15 cellular contexts compared by ENCODE assay signal in genomic region chr15:91101356-91101920, GRCh38. TPM values are rescaled to one million over a fixed set of nuclear protein-coding genes. Genes with fewer than 3 reads are reported as not detected.
DNase-seq lines count a peak whose midpoint lies in the region; ATAC-seq and TF ChIP-seq lines count a peak whose summit lies in the region.
"Had no signal": no experiment of that assay in that cellular context is flagged by ENCODE, and none has a peak within 500 bp of the region (broad histone marks: within the 10 kb centered on the region; RNA-seq: fewer than 3 reads in every experiment).

No MANE protein-coding gene starts in this region.

- no peaks in the 10 kb centered on the region for H3F3A ChIP-seq in MM.1S (ENCODE audit: insufficient read depth, low read length)

- no peak for DNase-seq in activated naive CD8-positive, alpha-beta T cell treated with anti-CD3 and anti-CD28 coated beads, Interleukin-2, amount 10 ng/mL, durations not matched to agents 7 days and 5 days
- no peak for DNase-seq in activated naive CD8-positive, alpha-beta T cell treated with anti-CD3 and anti-CD28 coated beads, Interleukin-2, amount 50 U/mL, for 24 hours
- DNase-seq in MM.1S = no peak
- DNase-seq in epithelial cell of esophagus (ENCODE audit: low read depth) = peak; percentile 13
- no peak for DNase-seq in DMS153 (lab: John Stamatoyannopoulos, UW)
- DNase-seq in germinal center (ENCODE audit: low spot score) = no peak
- DNase-seq in SW480 (ENCODE audit: low spot score) = no peak
- DNase-seq: activated T-cell treated with anti-CD3 and anti-CD28 coated beads, Interleukin-2, amount 50 U/mL, for 1 hour; AML-193; NCI-H2029 treated with DMSO at 0.1 percent for 48 hours; SW 1271 had no signal

- H3K4me3 Mint-ChIP-seq in activated naive CD8-positive, alpha-beta T cell treated with anti-CD3 and anti-CD28 coated beads, Interleukin-2, amount 10 ng/mL, durations not matched to agents 7 days and 5 days = peak overlapping the region; percentile 88
- no peak overlapping the region for H3K4me3 Mint-ChIP-seq in activated naive CD8-positive, alpha-beta T cell treated with anti-CD3 and anti-CD28 coated beads, Interleukin-2, amount 50 U/mL, for 24 hours

- no peak overlapping the region for H3K4me3 ChIP-seq in MM.1S (ENCODE audit: low read length)
- no peak overlapping the region for H3K4me3 ChIP-seq in epithelial cell of esophagus (ENCODE audit: low read length)
- H3K4me3 ChIP-seq in subcutaneous abdominal adipose tissue (ENCODE audit: low read depth in 1 of 5, low read length in 5 of 5) = peak overlapping the region in 4 of 5 donors; percentile 58 to 77 (median 67)

- peaks cover 76% of the 10 kb centered on the region for H3K27me3 Mint-ChIP-seq in activated naive CD8-positive, alpha-beta T cell treated with anti-CD3 and anti-CD28 coated beads, Interleukin-2, amount 10 ng/mL, durations not matched to agents 7 days and 5 days
- peaks cover 81% of the 10 kb centered on the region for H3K27me3 Mint-ChIP-seq in activated naive CD8-positive, alpha-beta T cell treated with anti-CD3 and anti-CD28 coated beads, Interleukin-2, amount 50 U/mL, for 24 hours

- no peaks in the 10 kb centered on the region for H3K9me2 ChIP-seq in MM.1S (replicated peaks; ENCODE audit: insufficient read depth, low read length)

- no peaks in the 10 kb centered on the region for H4K20me1 ChIP-seq in MM.1S (ENCODE audit: insufficient read depth, low read length)

- H3K36me3 ChIP-seq in MM.1S (replicated peaks; ENCODE audit: insufficient read depth, low read length) = no peaks in the 10 kb centered on the region
- H3K36me3 ChIP-seq in subcutaneous abdominal adipose tissue (ENCODE audit: control insufficient read depth in 5 of 5, insufficient read depth in 5 of 5, low read length in 5 of 5) = no peaks in the 10 kb centered on the region
- H3K36me3 ChIP-seq: vagina had no signal

- no peak overlapping the region for H3K27ac Mint-ChIP-seq in activated naive CD8-positive, alpha-beta T cell treated with anti-CD3 and anti-CD28 coated beads, Interleukin-2, amount 10 ng/mL, durations not matched to agents 7 days and 5 days
- H3K27ac Mint-ChIP-seq in activated naive CD8-positive, alpha-beta T cell treated with anti-CD3 and anti-CD28 coated beads, Interleukin-2, amount 50 U/mL, for 24 hours = no peak overlapping the region

- no peak for ATAC-seq in activated naive CD8-positive, alpha-beta T cell treated with anti-CD3 and anti-CD28 coated beads, Interleukin-2, amount 10 ng/mL, durations not matched to agents 7 days and 5 days (ENCODE audit: low read depth)
- ATAC-seq in activated naive CD8-positive, alpha-beta T cell treated with anti-CD3 and anti-CD28 coated beads, Interleukin-2, amount 50 U/mL, for 24 hours = no peak

- H3K27ac ChIP-seq in MM.1S (ENCODE audit: low read length) = no peak overlapping the region
- H3K27ac ChIP-seq in subcutaneous abdominal adipose tissue (ENCODE audit: low read depth, low read length) = no peak overlapping the region
- H3K27ac ChIP-seq: GM23248, vagina had no signal

- H2AFZ ChIP-seq in MM.1S (ENCODE audit: low read length) = peak overlapping the region; percentile 87; the same call in 1 of the 2 replicates

- no peaks in the 10 kb centered on the region for H3K79me2 ChIP-seq in MM.1S (ENCODE audit: low read length)

- H3K9me3 Mint-ChIP-seq in activated naive CD8-positive, alpha-beta T cell treated with anti-CD3 and anti-CD28 coated beads, Interleukin-2, amount 10 ng/mL, durations not matched to agents 7 days and 5 days = no peaks in the 10 kb centered on the region
- H3K9me3 Mint-ChIP-seq in activated naive CD8-positive, alpha-beta T cell treated with anti-CD3 and anti-CD28 coated beads, Interleukin-2, amount 50 U/mL, for 24 hours = no peaks in the 10 kb centered on the region

- no peak overlapping the region for H3K9ac ChIP-seq in MM.1S (ENCODE audit: low read length)
- H3K9ac ChIP-seq in subcutaneous abdominal adipose tissue (ENCODE audit: low read length in 5 of 5) = peak overlapping the region in 2 of 5 donors; percentile 40 to 79
- H3K9ac ChIP-seq: GM23248 had no signal

- TF ChIP-seq CTCF in MM.1S (IDR thresholded peaks at IDR 0.05; ENCODE audit: low read length) (no peak), epithelial cell of esophagus (IDR thresholded peaks at IDR 0.05; ENCODE audit: insufficient read depth, low read depth, low read length, missing control alignments) (no peak)

- H3K27me3 ChIP-seq in MM.1S (replicated peaks; ENCODE audit: insufficient read depth, low read length) (no peaks in the 10 kb centered on the region), subcutaneous abdominal adipose tissue (ENCODE audit: control insufficient read depth in 5 of 5, insufficient read depth in 4 of 5, low read length in 5 of 5) (peaks cover 7 to 46% (median 32%) of the 10 kb centered on the region in 5 donors)

- H3K9me3 ChIP-seq in MM.1S (replicated peaks; ENCODE audit: insufficient read depth, low read length) (no peaks in the 10 kb centered on the region), subcutaneous abdominal adipose tissue (ENCODE audit: control insufficient read depth in 5 of 5, low read length in 5 of 5) (no peaks in the 10 kb centered on the region)
- H3K9me3 ChIP-seq: vagina had no signal

- H3K4me1 ChIP-seq in MM.1S (ENCODE audit: low read length) = 0 out of 2 replicates have a peak, but pooled peaks cover 3% of the 10 kb centered on the region
- peaks cover 0 to 45% (median 14%) of the 10 kb centered on the region in 5 donors for H3K4me1 ChIP-seq in subcutaneous abdominal adipose tissue (ENCODE audit: control insufficient read depth in 5 of 5, insufficient read depth in 5 of 5, low read length in 5 of 5)

- H3K4me1 Mint-ChIP-seq in activated naive CD8-positive, alpha-beta T cell treated with anti-CD3 and anti-CD28 coated beads, Interleukin-2, amount 10 ng/mL, durations not matched to agents 7 days and 5 days = peaks cover 12% of the 10 kb centered on the region
- peaks cover 18% of the 10 kb centered on the region for H3K4me1 Mint-ChIP-seq in activated naive CD8-positive, alpha-beta T cell treated with anti-CD3 and anti-CD28 coated beads, Interleukin-2, amount 50 U/mL, for 24 hours

- no peaks in the 10 kb centered on the region for H3K36me3 Mint-ChIP-seq in activated naive CD8-positive, alpha-beta T cell treated with anti-CD3 and anti-CD28 coated beads, Interleukin-2, amount 10 ng/mL, durations not matched to agents 7 days and 5 days
- no peaks in the 10 kb centered on the region for H3K36me3 Mint-ChIP-seq in activated naive CD8-positive, alpha-beta T cell treated with anti-CD3 and anti-CD28 coated beads, Interleukin-2, amount 50 U/mL, for 24 hours (ENCODE audit: low read depth)

- POLR2A ChIA-PET in activated naive CD8-positive, alpha-beta T cell treated with anti-CD3 and anti-CD28 coated beads, Interleukin-2, amount 10 ng/mL, durations not matched to agents 7 days and 5 days (lab: Charles Lee) = no interaction called here

- peak overlapping the region; percentile 80; the same call in 1 of the 2 replicates for H3K4me2 ChIP-seq in MM.1S (ENCODE audit: low read depth, low read length)

RNA-seq across cellular contexts. Expression of gene SV2B, which starts 1.4 kb away (rescaled TPM):
- under 1 TPM; 0.08 to 0.20 TPM for total RNA-seq in activated naive CD8-positive, alpha-beta T cell treated with anti-CD3 and anti-CD28 coated beads, Interleukin-2, amount 10 ng/mL, durations not matched to agents 7 days and 5 days
- total RNA-seq: astrocyte, GM23248 had no signal

Comparison
In these comparisons a context has a peak if more than half of its experiments do, and no peak if none do; other contexts are left out.
1. H3K4me3 ChIP-seq: peak in subcutaneous abdominal adipose tissue (4 of 5); none in MM.1S (single experiment) and epithelial cell of esophagus (single experiment).